Comparison of ENCODE assay signal across 8 cellular contexts in genomic region chr9:35611230-35611797, GRCh38. TPM values are rescaled to one million over a fixed set of nuclear protein-coding genes. Genes with fewer than 3 reads are reported as not detected.
A peak's percentile ranks its signal among the peaks of the same experiment; 100 is the strongest.
DNase-seq lines count a peak whose midpoint lies in the region; ATAC-seq, FAIRE-seq and TF ChIP-seq lines count a peak whose summit lies in the region.

No MANE protein-coding gene starts in this region.

- H3K9me1 ChIP-seq in K562 (ENCODE audit: control insufficient read depth, insufficient read depth, low read length) = no peaks in the 10 kb centered on the region

- H3K27ac ChIP-seq in SU-DHL-6 (ENCODE audit: low read depth, low read length) (no peak overlapping the region), K562 (ENCODE audit: extremely low read depth, low read depth, low read length) (no peak overlapping the region)

- H3K9me3 ChIP-seq in SU-DHL-6 (ENCODE audit: insufficient read depth, low read length) = no peaks in the 10 kb centered on the region
- H3K9me3 ChIP-seq in K562 (replicated peaks; ENCODE audit: control insufficient read depth, insufficient read depth, low read depth, low read length) = no peaks in the 10 kb centered on the region

- H2AFZ ChIP-seq in SU-DHL-6 (ENCODE audit: low read depth, low read length, severe bottlenecking) (no peak overlapping the region), K562 (ENCODE audit: low read depth, low read length) (no peak overlapping the region)

- no peak overlapping the region for H3K4me2 ChIP-seq in SU-DHL-6 (ENCODE audit: low read depth, low read length, poor library complexity, severe bottlenecking)
- H3K4me2 ChIP-seq in K562 (ENCODE audit: insufficient read depth, low read length) = no peak overlapping the region

- intact Hi-C loops in K562 (cut with micrococcal nuclease) = no loop called here

- DNase-seq in GM10248 (ENCODE audit: extremely low spot score) (peak; percentile 46), K562 (ENCODE audit: extremely low read depth in 1 of 4, low spot score in 3 of 4) (peak; percentile 35 to 43 (median 40)), islet precursor cell (peak; percentile 69)
- peak; percentile 47 to 53 for DNase-seq in stimulated activated CD4-positive, alpha-beta T cell treated with anti-CD3 and anti-CD28 coated beads, Interleukin-4, amount 100 ng/mL, for 4 hours

- TF ChIP-seq RAD21 in K562 (CRISPR knock-in tag; conservative IDR thresholded peaks at IDR 0.05 in 1 of 2, IDR thresholded peaks at IDR 0.05 in 1 of 2) = peak in 1 of 2 experiments; percentile 16; a peak in 1 of 4 replicates

- peaks cover 6% of the 10 kb centered on the region; the same call in 1 of the 2 replicates for H3K79me2 ChIP-seq in SU-DHL-6 (ENCODE audit: insufficient read depth, low read length)
- H3K79me2 ChIP-seq in K562 (ENCODE audit: control insufficient read depth, insufficient read depth, low read length) = no peaks in the 10 kb centered on the region

- BruUV-seq in K562 (replicated peaks; lab: Mats Ljungman, UMichigan) = no TSS peak

- peak; percentile 79 for FAIRE-seq in K562 (lab: Jason Lieb, UNC)

- no peak for TF ChIP-seq POLR2A in K562 (conservative IDR thresholded peaks at IDR 0.05)

- H3K9ac ChIP-seq in SU-DHL-6 (ENCODE audit: low read length) = no peak overlapping the region
- no peak overlapping the region for H3K9ac ChIP-seq in K562 (ENCODE audit: insufficient read depth in 1 of 2, low read depth in 2 of 2, low read length in 2 of 2)

- in situ Hi-C loops in K562 (cut with MboI) = no loop called here

- TF ChIP-seq CTCF in GM10248 (IDR thresholded peaks at IDR 0.05; ENCODE audit: control extremely low read depth, extremely low read depth, low read depth, missing control alignments) (peak; percentile 70), SU-DHL-6 (IDR thresholded peaks at IDR 0.05; ENCODE audit: insufficient read depth, low read length, poor library complexity, severe bottlenecking) (peak; percentile 84), K562 (IDR thresholded peaks at IDR 0.05 in 2 of 3, conservative IDR thresholded peaks at IDR 0.05 in 1 of 3; ENCODE audit: insufficient read depth in 2 of 3, low read depth in 1 of 3, low read length in 3 of 3) (peak; percentile 54 to 72 (median 61))

- H3K9me2 ChIP-seq in SU-DHL-6 (replicated peaks; ENCODE audit: insufficient read depth, low read length) = no peaks in the 10 kb centered on the region

- H3K4me3 ChIP-seq in SU-DHL-6 (ENCODE audit: insufficient read depth, low read length, poor library complexity, severe bottlenecking) (no peak overlapping the region), K562 (no peak overlapping the region)

- H3K4me1 ChIP-seq in K562 (replicated peaks in 1 of 2; ENCODE audit: control insufficient read depth in 2 of 2, insufficient read depth in 2 of 2, low read length in 2 of 2) = peaks cover 0 to under 1% of the 10 kb centered on the region in 2 experiments; a peak in 2 of 5 replicates

- H3K27me3 ChIP-seq in SU-DHL-6 (ENCODE audit: low read length) = no peaks in the 10 kb centered on the region
- peaks cover 2 to 10% of the 10 kb centered on the region in 2 experiments; a peak in 3 of 5 replicates for H3K27me3 ChIP-seq in K562 (ENCODE audit: control insufficient read depth in 2 of 2, insufficient read depth in 2 of 2, low read length in 2 of 2)

- POLR2A ChIA-PET in GM10248 (lab: Yijun Ruan, JAX) (interaction anchor here (0.6 kb wide), 1 partner anchor 38 kb away, joined by 3 read pairs; no protein-coding TSS in a partner anchor), K562 (lab: Yijun Ruan, JAX) (interaction anchor here (0.6 to 1.0 kb wide), 5 partner anchors 11 to 1673 kb away, joined by 3 to 5 read pairs (median 3); partner anchors contain the start of genes CCDC107 and RMRP)

- CTCF ChIA-PET in GM10248 (lab: Yijun Ruan, JAX) = interaction anchor here (0.6 to 11.5 kb wide), 25 partner anchors 8 to 626 kb away, joined by 3 to 97 read pairs (median 5); partner anchors contain the start of genes CCDC107, PIGO, RMRP and SIT1
- CTCF ChIA-PET in K562 (lab: Yijun Ruan, JAX; ENCODE audit: low intra/inter-chr PET ratio) = interaction anchor here (0.6 kb wide), 1 partner anchor 345 kb away, joined by 3 read pairs; no protein-coding TSS in a partner anchor

- no peaks in the 10 kb centered on the region for H4K20me1 ChIP-seq in SU-DHL-6 (ENCODE audit: low read depth, low read length)
- H4K20me1 ChIP-seq in K562 (replicated peaks; ENCODE audit: control insufficient read depth, insufficient read depth, low read length) = no peaks in the 10 kb centered on the region

- ATAC-seq in HG03432 (IDR thresholded peaks at IDR 0.05; ENCODE audit: unreplicated experiment) = peak; percentile 76
- ATAC-seq in K562 = peak; percentile 89
- ATAC-seq in HG03108 (IDR thresholded peaks at IDR 0.05; ENCODE audit: unreplicated experiment) = no peak
- no peak for ATAC-seq in GM21737 (IDR thresholded peaks at IDR 0.05; ENCODE audit: unreplicated experiment)

- peaks cover 6% of the 10 kb centered on the region for H3F3A ChIP-seq in SU-DHL-6 (ENCODE audit: insufficient read depth)

- no peak for TF ChIP-seq EP300 in K562 (IDR thresholded peaks at IDR 0.05; ENCODE audit: low read length)

- H3K36me3 ChIP-seq in SU-DHL-6 (ENCODE audit: low read length) (no peaks in the 10 kb centered on the region), K562 (ENCODE audit: control insufficient read depth, insufficient read depth, low read length) (peaks cover 11% of the 10 kb centered on the region; the same call in 1 of the 3 replicates)

- WGBS in K562 (ENCODE audit: insufficient coverage, low coverage, missing lambda C conversion rate) = 2% methylated on average over 7 of the region's 8 CpGs

RNA-seq across cellular contexts. Expression of gene TESK1, which starts 6.3 kb away (rescaled TPM):
- total RNA-seq in K562 (2011; cell fraction: chromatin; rRNA removed; ENCODE audit: low replicate concordance) = 31.6 and 38.4 TPM in 2 replicates
- total RNA-seq in K562 (2011; cell fraction: nucleolus; rRNA removed) = 22.0 and 29.9 TPM in 2 replicates
- total RNA-seq in K562 (2011; cell fraction: nucleoplasm; rRNA removed) = 25.6 and 25.8 TPM in 2 replicates
- total RNA-seq in K562 (2014; rRNA removed) (3.7 and 4.8 TPM in 2 replicates), K562 (2014; rRNA removed; fragmentation: Illumina TruSeq; extraction: Trizol) (1.8 and 2.1 TPM in 2 replicates), K562 (2015; rRNA removed; fragmentation: Illumina TruSeq; extraction: Trizol) (4.1 and 4.3 TPM in 2 replicates), K562 (2021) (7.9 and 10.4 TPM in 2 replicates)
- polyA plus RNA-seq in K562 (2011; rRNA removed) (5.9 and 6.2 TPM in 2 replicates), K562 (2014; fragmentation: Illumina TruSeq; extraction: Trizol) (6.0 and 7.4 TPM in 2 replicates), K562 (2014; fragmentation: Nextera tagmentation; extraction: Ambion mirVana) (under 1 TPM; 0.07 to 0.21 TPM), K562 (2014; rRNA removed) (5.9 and 8.1 TPM in 2 replicates)
- 5.3 and 8.8 TPM in 2 replicates for polyA plus RNA-seq in K562 (2011; cell fraction: cytosol; rRNA removed)
- polyA plus RNA-seq in K562 (2011; cell fraction: nucleus; rRNA removed) = 40.2 and 56.0 TPM in 2 replicates
- 11.7 and 15.9 TPM in 2 replicates for polyA plus RNA-seq in K562 (2012)
- polyA minus RNA-seq in K562 (2011; rRNA and poly(A)+ RNA removed) = 5.2 and 5.7 TPM in 2 replicates
- polyA minus RNA-seq in K562 (2011; cell fraction: cytosol; rRNA and poly(A)+ RNA removed) = 4.2 and 8.7 TPM in 2 replicates
- polyA minus RNA-seq in K562 (2011; cell fraction: nucleus; rRNA and poly(A)+ RNA removed) = 12.4 and 17.7 TPM in 2 replicates

RNA-seq across cellular contexts. Expression of gene CD72, which starts 6.9 kb away (rescaled TPM):
- 2.0 and 3.5 TPM in 2 replicates for total RNA-seq in K562 (2011; cell fraction: chromatin; rRNA removed; ENCODE audit: low replicate concordance)
- total RNA-seq in K562 (2011; cell fraction: nucleolus; rRNA removed) = 1.8 and 2.2 TPM in 2 replicates
- total RNA-seq in K562 (2011; cell fraction: nucleoplasm; rRNA removed) = 3.8 and 4.7 TPM in 2 replicates
- 0.33 TPM in 1 of 2 replicates, not detected in the other for total RNA-seq in K562 (2014; rRNA removed)
- total RNA-seq in K562 (2014; rRNA removed; fragmentation: Illumina TruSeq; extraction: Trizol) = 0.29 and 0.41 TPM in 2 replicates
- 0.62 and 0.75 TPM in 2 replicates for total RNA-seq in K562 (2015; rRNA removed; fragmentation: Illumina TruSeq; extraction: Trizol)
- total RNA-seq in K562 (2021) = 0.25 and 0.55 TPM in 2 replicates
- 0.78 and 1.7 TPM in 2 replicates for polyA plus RNA-seq in K562 (2011; rRNA removed)
- polyA plus RNA-seq in K562 (2011; cell fraction: cytosol; rRNA removed) = 1.0 TPM in 2 replicates
- 7.0 and 8.5 TPM in 2 replicates for polyA plus RNA-seq in K562 (2011; cell fraction: nucleus; rRNA removed)
- polyA plus RNA-seq in K562 (2012) = 0.74 and 0.98 TPM in 2 replicates
- polyA plus RNA-seq in K562 (2014; fragmentation: Illumina TruSeq; extraction: Trizol) = 0.25 and 0.43 TPM in 2 replicates
- polyA plus RNA-seq in K562 (2014; fragmentation: Nextera tagmentation; extraction: Ambion mirVana) = under 1 TPM; 0.11 to 0.13 TPM
- polyA plus RNA-seq in K562 (2014; rRNA removed) = 0.19 and 0.54 TPM in 2 replicates
- 0.70 and 0.87 TPM in 2 replicates for polyA minus RNA-seq in K562 (2011; rRNA and poly(A)+ RNA removed)
- not detected in 2 replicates for polyA minus RNA-seq in K562 (2011; cell fraction: cytosol; rRNA and poly(A)+ RNA removed)
- polyA minus RNA-seq in K562 (2011; cell fraction: nucleus; rRNA and poly(A)+ RNA removed) = 1.2 and 1.6 TPM in 2 replicates

RNA-seq across cellular contexts. Expression of gene SIT1, which starts 39.4 kb away (rescaled TPM):
- not detected in 2 replicates for total RNA-seq in K562 (2011; cell fraction: chromatin; rRNA removed; ENCODE audit: low replicate concordance)
- total RNA-seq in K562 (2011; cell fraction: nucleolus; rRNA removed) = not detected in 2 replicates
- total RNA-seq in K562 (2011; cell fraction: nucleoplasm; rRNA removed) = not detected in 2 replicates
- not detected in 2 replicates for total RNA-seq in K562 (2014; rRNA removed)
- total RNA-seq in K562 (2014; rRNA removed; fragmentation: Illumina TruSeq; extraction: Trizol) = not detected in 2 replicates
- total RNA-seq in K562 (2015; rRNA removed; fragmentation: Illumina TruSeq; extraction: Trizol) = not detected in 2 replicates
- 0.16 TPM in 1 of 2 replicates, not detected in the other for total RNA-seq in K562 (2021)
- polyA plus RNA-seq in K562 (2011; rRNA removed) = not detected in 2 replicates
- polyA plus RNA-seq in K562 (2011; cell fraction: cytosol; rRNA removed) = not detected in 2 replicates
- polyA plus RNA-seq in K562 (2011; cell fraction: nucleus; rRNA removed) = 0.14 TPM in 1 of 2 replicates, not detected in the other
- 0.11 TPM in 1 of 2 replicates, not detected in the other for polyA plus RNA-seq in K562 (2012)
- not detected in 2 replicates for polyA plus RNA-seq in K562 (2014; fragmentation: Illumina TruSeq; extraction: Trizol)
- not detected for polyA plus RNA-seq in K562 (2014; fragmentation: Nextera tagmentation; extraction: Ambion mirVana)
- polyA plus RNA-seq in K562 (2014; rRNA removed) = 0.13 TPM in 1 of 2 replicates, not detected in the other
- polyA minus RNA-seq in K562 (2011; rRNA and poly(A)+ RNA removed) = not detected in 2 replicates
- not detected in 2 replicates for polyA minus RNA-seq in K562 (2011; cell fraction: cytosol; rRNA and poly(A)+ RNA removed)
- polyA minus RNA-seq in K562 (2011; cell fraction: nucleus; rRNA and poly(A)+ RNA removed) = not detected in 2 replicates

RNA-seq across cellular contexts. Expression of gene RMRP, which starts 46.5 kb away (rescaled TPM):
- total RNA-seq in K562 (2011; cell fraction: chromatin; rRNA removed; ENCODE audit: low replicate concordance) = 2,409 and 13,688 TPM in 2 replicates
- total RNA-seq in K562 (2011; cell fraction: nucleolus; rRNA removed) = 206,583 and 250,153 TPM in 2 replicates
- total RNA-seq in K562 (2011; cell fraction: nucleoplasm; rRNA removed) = 28,297 and 120,670 TPM in 2 replicates
- total RNA-seq in K562 (2014; rRNA removed) (32,097 and 89,974 TPM in 2 replicates), K562 (2014; rRNA removed; fragmentation: Illumina TruSeq; extraction: Trizol) (175 and 799 TPM in 2 replicates), K562 (2015; rRNA removed; fragmentation: Illumina TruSeq; extraction: Trizol) (29,003 and 31,020 TPM in 2 replicates), K562 (2021) (25,789 and 26,070 TPM in 2 replicates)
- polyA plus RNA-seq in K562 (2011; rRNA removed) (30.6 and 75.7 TPM in 2 replicates), K562 (2014; fragmentation: Illumina TruSeq; extraction: Trizol) (not detected in 2 replicates), K562 (2014; fragmentation: Nextera tagmentation; extraction: Ambion mirVana) (not detected), K562 (2014; rRNA removed) (968 and 2,315 TPM in 2 replicates)
- 259 and 413 TPM in 2 replicates for polyA plus RNA-seq in K562 (2011; cell fraction: cytosol; rRNA removed)
- polyA plus RNA-seq in K562 (2011; cell fraction: nucleus; rRNA removed) = 1,135 and 1,314 TPM in 2 replicates
- 26.0 and 33.8 TPM in 2 replicates for polyA plus RNA-seq in K562 (2012)
- 12,492 and 15,730 TPM in 2 replicates for polyA minus RNA-seq in K562 (2011; rRNA and poly(A)+ RNA removed)
- 24,287 and 37,114 TPM in 2 replicates for polyA minus RNA-seq in K562 (2011; cell fraction: cytosol; rRNA and poly(A)+ RNA removed)
- polyA minus RNA-seq in K562 (2011; cell fraction: nucleus; rRNA and poly(A)+ RNA removed) = 96,449 and 361,724 TPM in 2 replicates

RNA-seq across cellular contexts. Expression of gene CCDC107, which starts 46.8 kb away (rescaled TPM):
- 5.7 and 12.2 TPM in 2 replicates for total RNA-seq in K562 (2011; cell fraction: chromatin; rRNA removed; ENCODE audit: low replicate concordance)
- 13.5 and 13.7 TPM in 2 replicates for total RNA-seq in K562 (2011; cell fraction: nucleolus; rRNA removed)
- total RNA-seq in K562 (2011; cell fraction: nucleoplasm; rRNA removed) = 9.7 and 11.8 TPM in 2 replicates
- total RNA-seq in K562 (2014; rRNA removed) (8.1 and 10.8 TPM in 2 replicates), K562 (2014; rRNA removed; fragmentation: Illumina TruSeq; extraction: Trizol) (3.5 and 4.2 TPM in 2 replicates), K562 (2015; rRNA removed; fragmentation: Illumina TruSeq; extraction: Trizol) (6.0 and 6.1 TPM in 2 replicates), K562 (2021) (7.0 and 9.7 TPM in 2 replicates)
- polyA plus RNA-seq in K562 (2011; rRNA removed) (6.6 and 7.7 TPM in 2 replicates), K562 (2014; fragmentation: Illumina TruSeq; extraction: Trizol) (4.7 and 5.1 TPM in 2 replicates), K562 (2014; fragmentation: Nextera tagmentation; extraction: Ambion mirVana) (under 1 TPM in 1 of 2 experiments, not detected in 1; 0.35 TPM), K562 (2014; rRNA removed) (9.9 and 11.3 TPM in 2 replicates)
- polyA plus RNA-seq in K562 (2011; cell fraction: cytosol; rRNA removed) = 7.4 and 13.4 TPM in 2 replicates
- 9.8 and 11.3 TPM in 2 replicates for polyA plus RNA-seq in K562 (2011; cell fraction: nucleus; rRNA removed)
- 6.8 and 9.9 TPM in 2 replicates for polyA plus RNA-seq in K562 (2012)
- polyA minus RNA-seq in K562 (2011; rRNA and poly(A)+ RNA removed) = 2.0 and 3.0 TPM in 2 replicates
- 2.2 and 4.6 TPM in 2 replicates for polyA minus RNA-seq in K562 (2011; cell fraction: cytosol; rRNA and poly(A)+ RNA removed)
- 4.2 and 5.2 TPM in 2 replicates for polyA minus RNA-seq in K562 (2011; cell fraction: nucleus; rRNA and poly(A)+ RNA removed)

Comparison
In these comparisons a context has a peak if more than half of its experiments do, and no peak if none do; other contexts are left out.
1. ATAC-seq: peak in HG03432 (single experiment) and K562 (single experiment); none in HG03108 (single experiment) and GM21737 (single experiment).
2. Peak in every context shown above with its lines, with median percentiles within 50 percentile points of each other: DNase-seq and CTCF ChIP-seq.